In the genomic region with DNA sequence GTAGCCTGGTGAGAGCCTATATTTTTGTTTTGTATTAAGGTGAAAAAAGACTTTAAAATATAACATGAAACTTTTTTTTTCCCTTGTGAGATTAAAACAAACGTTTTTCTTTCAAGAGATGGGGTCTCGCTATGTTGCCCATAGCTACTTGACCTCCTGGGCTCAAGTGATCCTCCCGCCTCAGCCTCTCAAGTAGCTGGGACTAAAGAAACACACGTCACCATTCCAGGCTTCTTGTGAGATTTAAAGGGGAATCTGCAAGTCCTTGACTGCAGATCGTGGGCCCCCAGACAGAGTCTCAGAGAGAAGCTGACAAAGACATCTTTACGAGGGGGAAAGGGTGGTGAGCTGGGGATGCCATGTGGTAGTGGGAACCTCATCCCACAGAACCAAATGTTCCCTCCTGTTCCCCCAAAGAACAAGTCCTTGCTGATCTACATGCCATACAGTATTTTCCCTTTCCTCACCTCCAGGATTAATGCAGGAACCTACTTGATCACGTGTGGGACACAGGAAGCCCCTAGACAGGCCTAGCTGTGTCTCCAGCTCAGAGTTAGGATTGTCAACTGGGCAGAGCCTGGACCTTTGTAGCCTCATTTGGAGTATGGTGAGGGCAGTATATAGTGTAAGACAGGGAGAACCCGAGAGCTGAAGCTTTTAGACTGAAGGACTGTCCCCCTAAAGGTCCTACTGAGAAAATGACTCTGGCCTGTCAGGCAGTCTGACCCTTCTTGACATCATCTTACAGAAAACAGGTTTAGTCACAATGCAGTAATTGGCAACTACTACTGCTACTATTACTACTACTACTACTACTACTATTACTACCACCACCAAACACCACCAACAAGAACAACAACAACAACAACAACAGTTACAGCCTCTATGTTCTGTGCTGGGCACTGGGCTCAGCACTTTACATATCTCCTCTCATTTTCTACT, we compare ENCODE assay signal across 8 cellular contexts. TPM values are rescaled to one million over a fixed set of nuclear protein-coding genes. Genes with fewer than 3 reads are reported as not detected.
DNase-seq lines count a peak whose midpoint lies in the region; ATAC-seq and TF ChIP-seq lines count a peak whose summit lies in the region.

No MANE protein-coding gene starts in this region.

- peaks cover 41% of the 10 kb centered on the region for H3K36me3 ChIP-seq in BLaER1
- H3K36me3 ChIP-seq in Karpas-422 (ENCODE audit: insufficient read depth, low read length) = peaks cover 34% of the 10 kb centered on the region; the same call in 1 of the 2 replicates

- peaks cover 13% of the 10 kb centered on the region for H4K20me1 ChIP-seq in BLaER1
- peaks cover 13% of the 10 kb centered on the region; the same call in 1 of the 2 replicates for H4K20me1 ChIP-seq in Karpas-422 (ENCODE audit: insufficient read depth, low read depth, low read length)

- no peaks in the 10 kb centered on the region for H3K27me3 ChIP-seq in BLaER1
- no peaks in the 10 kb centered on the region for H3K27me3 ChIP-seq in Karpas-422 (ENCODE audit: low read length)

- H3K27ac Mint-ChIP-seq in brain (peak overlapping the region; percentile 43 to 84 (median 58)), naive B cell (peak overlapping the region; percentile 92 to 98 (median 95)), WTC11 (no peak overlapping the region)

- no peaks in the 10 kb centered on the region for H3K9me2 ChIP-seq in Karpas-422 (replicated peaks; ENCODE audit: insufficient read depth, low read length)

- CTCF ChIA-PET in WTC11 (lab: Charles Lee) = interaction anchor here (0.9 to 2.2 kb wide), 8 partner anchors 29 to 116 kb away, joined by 3 to 8 read pairs (median 4); no protein-coding TSS in a partner anchor

- H2AFZ ChIP-seq in Karpas-422 (ENCODE audit: low read length) = no peak overlapping the region

- peaks cover 81% of the 10 kb centered on the region for H3K4me1 ChIP-seq in BLaER1
- H3K4me1 ChIP-seq in Karpas-422 (ENCODE audit: low read length) = peaks cover 83% of the 10 kb centered on the region

- H3K27ac ChIP-seq in BLaER1 (peak overlapping the region; percentile 93), Karpas-422 (ENCODE audit: low read length) (peak overlapping the region; percentile 95)

- H3K9ac ChIP-seq in BLaER1 (peak overlapping the region; percentile 96), Karpas-422 (ENCODE audit: low read length) (peak overlapping the region; percentile 94)

- H3K27me3 Mint-ChIP-seq in brain (peaks cover 12% of the 10 kb centered on the region), naive B cell (no peaks in the 10 kb centered on the region), WTC11 (ENCODE audit: low read depth) (peaks cover 17% of the 10 kb centered on the region)

- peaks cover 0 to 3% (median 0%) of the 10 kb centered on the region in 5 experiments for H3K9me3 Mint-ChIP-seq in brain
- H3K9me3 Mint-ChIP-seq in naive B cell = no peaks in the 10 kb centered on the region
- no peaks in the 10 kb centered on the region for H3K9me3 Mint-ChIP-seq in WTC11

- no peak for DNase-seq in Karpas-422
- DNase-seq in naive B cell = no peak
- no peak for DNase-seq in GM10266 (ENCODE audit: extremely low spot score)
- no peak for DNase-seq in NCI-H1092 (lab: John Stamatoyannopoulos, UW)
- DNase-seq in WTC11 (ENCODE audit: low spot score) = no peak

- POLR2A ChIA-PET in WTC11 (lab: Charles Lee) = interaction anchor here (0.9 kb wide), 1 partner anchor 140 kb away, joined by 4 read pairs; no protein-coding TSS in a partner anchor

- ATAC-seq in naive B cell (ENCODE audit: low read depth in 2 of 2) (no peak), GM18517 (IDR thresholded peaks at IDR 0.05; ENCODE audit: unreplicated experiment) (no peak), WTC11 (no peak)

- H3K4me3 ChIP-seq in BLaER1 (peak overlapping the region; percentile 41), Karpas-422 (ENCODE audit: low read length) (peak overlapping the region; percentile 91)

- H3K9me3 ChIP-seq in BLaER1 (no peaks in the 10 kb centered on the region), Karpas-422 (ENCODE audit: low read length) (no peaks in the 10 kb centered on the region)

- H3K4me3 Mint-ChIP-seq in brain (peak overlapping the region; percentile 8 to 79 (median 57)), naive B cell (peak overlapping the region; percentile 73 to 98 (median 86)), WTC11 (no peak overlapping the region)

- peaks cover 19% of the 10 kb centered on the region for H3K36me3 Mint-ChIP-seq in brain
- H3K36me3 Mint-ChIP-seq in naive B cell = peaks cover 0 to 12% of the 10 kb centered on the region in 2 donors
- H3K36me3 Mint-ChIP-seq in WTC11 = peaks cover 5% of the 10 kb centered on the region; the same call in 1 of the 2 replicates

- H3K4me1 Mint-ChIP-seq in brain (peaks cover 77% of the 10 kb centered on the region), naive B cell (peaks cover 71 to 89% (median 83%) of the 10 kb centered on the region in 3 donors), WTC11 (peaks cover 26% of the 10 kb centered on the region)

- TF ChIP-seq CTCF in brain (conservative IDR thresholded peaks at IDR 0.05) (no peak), GM10266 (IDR thresholded peaks at IDR 0.05; ENCODE audit: control insufficient read depth, insufficient read depth, low read depth, missing control alignments) (no peak), WTC11 (IDR thresholded peaks at IDR 0.05) (no peak)

- H3K79me2 ChIP-seq in Karpas-422 (ENCODE audit: low read length) = peaks cover 84% of the 10 kb centered on the region

- H3K4me2 ChIP-seq in BLaER1 = peak overlapping the region; percentile 95
- peak overlapping the region; percentile 90 for H3K4me2 ChIP-seq in Karpas-422 (ENCODE audit: low read depth, low read length, poor library complexity, severe bottlenecking)

TF ChIP-seq in WTC11, 78 proteins besides CTCF, POLR2A, EP300 and RAD21 (continues in another document):
- TF ChIP-seq GRHL2 (CRISPR knock-in tag; IDR thresholded peaks at IDR 0.05; ENCODE audit: insufficient replicate concordance, severe bottlenecking) (no peak), NFATC4 (CRISPR knock-in tag; IDR thresholded peaks at IDR 0.05) (no peak), ZBTB21 (CRISPR knock-in tag; IDR thresholded peaks at IDR 0.05; ENCODE audit: borderline replicate concordance) (no peak), USF1 (CRISPR knock-in tag; IDR thresholded peaks at IDR 0.05) (no peak), RORB (CRISPR knock-in tag; IDR thresholded peaks at IDR 0.05) (no peak), TEAD4 (CRISPR knock-in tag; IDR thresholded peaks at IDR 0.05) (no peak), ZNF396 (CRISPR knock-in tag; IDR thresholded peaks at IDR 0.05; ENCODE audit: borderline replicate concordance) (no peak), NR3C1 (CRISPR knock-in tag; conservative IDR thresholded peaks at IDR 0.05; ENCODE audit: low read depth) (no peak), NR2C2 (CRISPR knock-in tag; IDR thresholded peaks at IDR 0.05) (no peak), NFE2L1 (CRISPR knock-in tag; IDR thresholded peaks at IDR 0.05) (no peak), GTF2I (CRISPR knock-in tag; conservative IDR thresholded peaks at IDR 0.05) (no peak), FOXK1 (CRISPR knock-in tag; IDR thresholded peaks at IDR 0.05) (no peak), CBFB (CRISPR knock-in tag; IDR thresholded peaks at IDR 0.05; ENCODE audit: low read depth) (no peak), ZNF263 (CRISPR knock-in tag; IDR thresholded peaks at IDR 0.05; ENCODE audit: low read depth) (no peak), MYBL2 (CRISPR knock-in tag; IDR thresholded peaks at IDR 0.05) (no peak)
- TF ChIP-seq, protein P1, sequence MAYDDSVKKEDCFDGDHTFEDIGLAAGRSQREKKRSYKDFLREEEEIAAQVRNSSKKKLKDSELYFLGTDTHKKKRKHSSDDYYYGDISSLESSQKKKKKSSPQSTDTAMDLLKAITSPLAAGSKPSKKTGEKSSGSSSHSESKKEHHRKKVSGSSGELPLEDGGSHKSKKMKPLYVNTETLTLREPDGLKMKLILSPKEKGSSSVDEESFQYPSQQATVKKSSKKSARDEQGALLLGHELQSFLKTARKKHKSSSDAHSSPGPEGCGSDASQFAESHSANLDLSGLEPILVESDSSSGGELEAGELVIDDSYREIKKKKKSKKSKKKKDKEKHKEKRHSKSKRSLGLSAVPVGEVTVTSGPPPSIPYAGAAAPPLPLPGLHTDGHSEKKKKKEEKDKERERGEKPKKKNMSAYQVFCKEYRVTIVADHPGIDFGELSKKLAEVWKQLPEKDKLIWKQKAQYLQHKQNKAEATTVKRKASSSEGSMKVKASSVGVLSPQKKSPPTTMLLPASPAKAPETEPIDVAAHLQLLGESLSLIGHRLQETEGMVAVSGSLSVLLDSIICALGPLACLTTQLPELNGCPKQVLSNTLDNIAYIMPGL (CRISPR knock-in tag; IDR thresholded peaks at IDR 0.05) = no peak
- TF ChIP-seq, protein P2, sequence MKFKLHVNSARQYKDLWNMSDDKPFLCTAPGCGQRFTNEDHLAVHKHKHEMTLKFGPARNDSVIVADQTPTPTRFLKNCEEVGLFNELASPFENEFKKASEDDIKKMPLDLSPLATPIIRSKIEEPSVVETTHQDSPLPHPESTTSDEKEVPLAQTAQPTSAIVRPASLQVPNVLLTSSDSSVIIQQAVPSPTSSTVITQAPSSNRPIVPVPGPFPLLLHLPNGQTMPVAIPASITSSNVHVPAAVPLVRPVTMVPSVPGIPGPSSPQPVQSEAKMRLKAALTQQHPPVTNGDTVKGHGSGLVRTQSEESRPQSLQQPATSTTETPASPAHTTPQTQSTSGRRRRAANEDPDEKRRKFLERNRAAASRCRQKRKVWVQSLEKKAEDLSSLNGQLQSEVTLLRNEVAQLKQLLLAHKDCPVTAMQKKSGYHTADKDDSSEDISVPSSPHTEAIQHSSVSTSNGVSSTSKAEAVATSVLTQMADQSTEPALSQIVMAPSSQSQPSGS (CRISPR knock-in tag; IDR thresholded peaks at IDR 0.05; ENCODE audit: borderline replicate concordance, low read depth) = no peak

RNA-seq across cellular contexts. Expression of gene MAP3K14, which starts 4.1 kb away (rescaled TPM):
- 7.6 and 12.0 TPM in 2 replicates for total RNA-seq in Karpas-422 (2014; rRNA removed; shearing (Covaris generic); ENCODE audit: low replicate concordance)
- polyA plus RNA-seq in brain (ENCODE audit: insufficient read depth, low read depth, low replicate concordance) (6.8 TPM), naive B cell (ENCODE audit: low read depth in 6 of 6) (10 to 100 TPM; 13.3 to 38.9 (median 19.1) TPM)
- 3.3 to 4.0 TPM (median 3.8 TPM) in 3 replicates for total RNA-seq in WTC11 (2021)

RNA-seq across cellular contexts. Expression of gene SPATA32, which starts 50.9 kb away (rescaled TPM):
- total RNA-seq in Karpas-422 (2014; rRNA removed; shearing (Covaris generic); ENCODE audit: low replicate concordance) = not detected in 2 replicates
- polyA plus RNA-seq in brain (ENCODE audit: insufficient read depth, low read depth, low replicate concordance) = not detected
- 1 to 10 TPM in 1 of 6 donors, under 1 TPM in 4, not detected in 1; 0.16 to 4.6 (median 0.31) TPM for polyA plus RNA-seq in naive B cell (ENCODE audit: low read depth in 6 of 6)
- total RNA-seq in WTC11 (2021) = 0.14 to 0.15 TPM in 2 of 3 replicates, not detected in the other
